Comparison of ENCODE assay signal across 8 cellular contexts in genomic region chr12:109461049-109461845, GRCh38. TPM values are rescaled to one million over a fixed set of nuclear protein-coding genes. Genes with fewer than 3 reads are reported as not detected.
DNase-seq lines count a peak whose midpoint lies in the region; ATAC-seq and TF ChIP-seq lines count a peak whose summit lies in the region.

No MANE protein-coding gene starts in this region.

- TF ChIP-seq CTCF in brain microvascular endothelial cell (IDR thresholded peaks at IDR 0.05; ENCODE audit: low read depth, low read length, missing control alignments), result no peak

- H3K27me3 Mint-ChIP-seq in memory B cell, result no peaks in the 10 kb centered on the region

- H3K4me1 Mint-ChIP-seq in memory B cell, result peaks cover 21% of the 10 kb centered on the region

- DNase-seq in CD1c-positive myeloid dendritic cell (ENCODE audit: extremely low spot score) (peak; percentile 82), M059J (ENCODE audit: low read depth) (peak; percentile 90), brain microvascular endothelial cell (peak; percentile 36), memory B cell (ENCODE audit: low spot score in 2 of 2) (no peak), NCI-H510A (lab: John Stamatoyannopoulos, UW) (no peak)
- no peak for DNase-seq in stimulated activated naive CD8-positive, alpha-beta T cell treated with anti-CD3 and anti-CD28 coated beads, Interleukin-15, Interleukin-2, amounts not matched to agents 100 U/mL and 50 U/mL, for 24 hours

- peaks cover 30% of the 10 kb centered on the region for H3K36me3 ChIP-seq in brain microvascular endothelial cell (replicated peaks)

- peaks cover 26% of the 10 kb centered on the region for H3K36me3 Mint-ChIP-seq in memory B cell

- no peak overlapping the region for H3K4me3 ChIP-seq in brain microvascular endothelial cell (ENCODE audit: low read depth, low read length)

- in situ Hi-C loops in brain microvascular endothelial cell (cut with HindIII; ENCODE audit: low pct_ligation_motif_present, low sequenced_read_pairs), result no loop called here

- peak overlapping the region; percentile 98 for H3K27ac ChIP-seq in brain microvascular endothelial cell

- no peaks in the 10 kb centered on the region for H3K27me3 ChIP-seq in brain microvascular endothelial cell (replicated peaks)

- ATAC-seq in memory B cell (ENCODE audit: low read depth) (peak; percentile 71), GM18498 (IDR thresholded peaks at IDR 0.05; ENCODE audit: unreplicated experiment) (no peak), HG02763 (IDR thresholded peaks at IDR 0.05; ENCODE audit: unreplicated experiment) (no peak)
- ATAC-seq in stimulated activated naive CD8-positive, alpha-beta T cell treated with anti-CD3 and anti-CD28 coated beads, Interleukin-15, Interleukin-2, amounts not matched to agents 100 U/mL and 50 U/mL, for 24 hours, result no peak

- peak overlapping the region; percentile 86 for H3K27ac Mint-ChIP-seq in memory B cell

- H3K4me3 Mint-ChIP-seq in memory B cell, result peak overlapping the region; percentile 43

- H3K9me3 Mint-ChIP-seq in memory B cell, result no peaks in the 10 kb centered on the region

RNA-seq across cellular contexts. Expression of gene KCTD10, which starts 15.9 kb away (rescaled TPM):
- total RNA-seq in M059J (2014; rRNA removed; shearing (Covaris generic)), result 31.8 and 37.9 TPM in 2 replicates

RNA-seq across cellular contexts. Expression of gene UBE3B, which starts 16.2 kb away (rescaled TPM):
- total RNA-seq in M059J (2014; rRNA removed; shearing (Covaris generic)), result 22.0 and 28.5 TPM in 2 replicates

Comparison
In these comparisons a context has a peak if more than half of its experiments do, and no peak if none do; other contexts are left out.
1. DNase-seq: peak in CD1c-positive myeloid dendritic cell (single experiment), M059J (single experiment) and brain microvascular endothelial cell (single experiment); none in memory B cell (0 of 2), NCI-H510A (single experiment) and stimulated activated naive CD8-positive, alpha-beta T cell treated with anti-CD3 and anti-CD28 coated beads, Interleukin-15, Interleukin-2, amounts not matched to agents 100 U/mL and 50 U/mL, for 24 hours (single experiment).